In the genomic region with DNA sequence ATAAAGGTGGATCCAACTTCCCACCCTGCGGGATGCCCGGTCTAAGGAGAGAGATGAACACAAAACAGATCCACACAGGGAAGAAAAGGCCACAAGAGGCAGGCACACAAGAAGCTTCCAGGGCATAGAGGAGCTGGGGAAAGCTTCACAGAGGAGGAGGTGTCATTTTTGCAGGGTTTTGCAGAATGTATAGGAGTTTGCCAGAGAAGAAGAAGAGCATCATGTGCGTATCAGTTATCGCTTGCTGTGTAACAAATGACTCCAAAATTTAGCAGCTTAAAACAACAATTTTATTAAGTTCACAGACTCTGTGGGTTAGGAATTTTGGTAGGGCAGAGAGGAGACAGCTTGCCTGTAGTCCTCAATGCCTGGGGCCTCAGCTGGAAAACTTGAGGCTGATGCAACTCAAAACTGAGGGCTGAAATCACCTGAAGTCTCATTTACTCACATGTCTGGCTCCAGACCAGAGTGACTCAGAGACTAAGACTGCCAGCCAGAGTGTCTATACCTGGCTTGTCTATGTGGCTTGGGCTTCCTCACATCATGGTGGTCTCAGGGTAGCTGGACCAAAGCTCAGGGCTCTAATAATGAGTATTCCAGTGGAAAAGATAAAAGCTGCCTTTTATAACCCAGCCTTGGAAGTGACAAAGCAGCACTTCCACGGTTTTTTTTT, we compare ENCODE assay signal across 18 cellular contexts. TPM values are rescaled to one million over a fixed set of nuclear protein-coding genes. Genes with fewer than 3 reads are reported as not detected.
"Had no signal": no experiment of that assay in that cellular context is flagged by ENCODE, and none has a peak within 500 bp of the region (broad histone marks: within the 10 kb centered on the region; RNA-seq: fewer than 3 reads in every experiment).

No MANE protein-coding gene starts in this region.

- H3K36me3 ChIP-seq: colonic mucosa, neutrophil, right atrium auricular region, tibial artery had no signal

- H3K4me2 ChIP-seq: smooth muscle cell had no signal

- H3K9me3 ChIP-seq: colonic mucosa, neutrophil, right atrium auricular region had no signal

- FAIRE-seq: endothelial cell of umbilical vein had no signal

- H3K27ac ChIP-seq: colonic mucosa, neutrophil, right atrium auricular region, tibial artery had no signal

- H3K4me3 ChIP-seq: colonic mucosa, lung, right atrium auricular region, smooth muscle cell, tibial artery had no signal

- H3K4me1 ChIP-seq: colonic mucosa, right atrium auricular region, tibial artery had no signal

- ATAC-seq: activated T-cell treated with anti-CD3 and anti-CD28 coated beads, Interleukin-2, amount 50 U/mL, for 4 hours; naive thymus-derived CD4-positive, alpha-beta T cell; stimulated activated effector memory CD8-positive, alpha-beta T cell treated with anti-CD3 and anti-CD28 coated beads, Interleukin-12 subunit alpha, Interleukin-12 subunit beta, amount 100 ng/mL, for 72 hours had no signal

- H3K27me3 ChIP-seq: colonic mucosa, neutrophil, right atrium auricular region had no signal

- DNase-seq: activated CD4-positive, alpha-beta memory T cell treated with anti-CD3 and anti-CD28 coated beads for 36 hours; activated CD4-positive, CD25-positive, alpha-beta regulatory T cell treated with anti-CD3 and anti-CD28 coated beads, Interleukin-2, amount 50 U/mL, for 72 hours; activated effector memory CD4-positive, alpha-beta T cell treated with anti-CD3 and anti-CD28 coated beads, Interleukin-2, amount 50 U/mL, for 16 hours; activated naive CD8-positive, alpha-beta T cell treated with anti-CD3 and anti-CD28 coated beads for 36 hours; activated T-cell treated with anti-CD3 and anti-CD28 coated beads, Interleukin-2, amount 50 U/mL, for 4 hours; anterior cingulate cortex; colonic mucosa; hypothalamus; naive thymus-derived CD4-positive, alpha-beta T cell; posterior cingulate gyrus; SW 1271; tibial artery had no signal

RNA-seq across cellular contexts. Expression of a gene that starts 33.9 kb away (rescaled TPM):
- total RNA-seq: activated CD4-positive, alpha-beta memory T cell treated with anti-CD3 and anti-CD28 coated beads for 36 hours; activated naive CD8-positive, alpha-beta T cell treated with anti-CD3 and anti-CD28 coated beads for 36 hours; naive thymus-derived CD4-positive, alpha-beta T cell had no signal
- polyA plus RNA-seq: naive thymus-derived CD4-positive, alpha-beta T cell had no signal
